ENCODE assay signal across 8 cellular contexts in the genomic region with DNA sequence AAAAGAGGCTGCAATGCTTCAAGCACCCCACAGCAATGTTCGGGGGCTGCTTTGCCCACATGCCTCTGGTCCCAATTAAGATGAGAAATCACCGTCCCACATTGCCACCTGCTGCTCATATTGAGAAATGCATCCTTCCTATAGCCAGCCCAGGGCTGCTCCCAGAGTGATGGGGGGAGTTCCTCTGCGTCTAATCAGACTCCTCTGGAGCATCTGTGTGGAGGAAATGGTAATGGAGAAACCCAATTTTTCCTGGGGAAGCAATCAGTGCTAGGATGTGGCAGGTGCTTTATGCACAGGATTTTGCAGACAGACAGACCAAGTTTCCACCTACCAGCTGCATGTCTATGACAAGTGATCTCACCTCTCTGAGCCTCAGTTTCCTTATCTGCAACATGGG. TPM values are rescaled to one million over a fixed set of nuclear protein-coding genes. Genes with fewer than 3 reads are reported as not detected.
DNase-seq lines count a peak whose midpoint lies in the region; ATAC-seq and TF ChIP-seq lines count a peak whose summit lies in the region.

No MANE protein-coding gene starts in this region.

- no peaks in the 10 kb centered on the region for H3K4me1 ChIP-seq in gastroesophageal sphincter

- no peaks in the 10 kb centered on the region for H3K9me3 ChIP-seq in gastroesophageal sphincter

- peak; percentile 76 for TF ChIP-seq CTCF in LNCaP clone FGC (IDR thresholded peaks at IDR 0.05; ENCODE audit: control insufficient read depth, extremely low read depth, insufficient read depth)
- TF ChIP-seq CTCF in RWPE1 (conservative IDR thresholded peaks at IDR 0.05; ENCODE audit: low read depth), result peak; percentile 98
- peak; percentile 73 to 88 (median 82) for TF ChIP-seq CTCF in gastroesophageal sphincter (IDR thresholded peaks at IDR 0.05)

- TF ChIP-seq POLR2A in gastroesophageal sphincter (IDR thresholded peaks at IDR 0.05), result no peak

- ATAC-seq in gastroesophageal sphincter, result peak; percentile 55
- no peak for ATAC-seq in GM18909 (IDR thresholded peaks at IDR 0.05; ENCODE audit: poor library complexity, unreplicated experiment)
- ATAC-seq in GM19328 (IDR thresholded peaks at IDR 0.05; ENCODE audit: unreplicated experiment), result no peak

- H3K27ac ChIP-seq in RWPE1 (no peak overlapping the region), gastroesophageal sphincter (no peak overlapping the region)

- POLR2A ChIA-PET in RWPE1 (lab: Yijun Ruan, JAX; ENCODE audit: low non-redundant PET), result no interaction called here

- H3K27me3 ChIP-seq in gastroesophageal sphincter, result no peaks in the 10 kb centered on the region

- intact Hi-C loops in posterior vena cava (cut with DNase I), result no loop called here

- 7% methylated on average over 2 of the region's 3 CpGs; no CpG with 5 or more reads in 1 of the 2 donors for WGBS in gastroesophageal sphincter (ENCODE audit: low coverage in 1 of 2), 2 donors

- CTCF ChIA-PET in RWPE1 (lab: Yijun Ruan, JAX), result interaction anchor here (0.5 to 2.0 kb wide), 14 partner anchors 8 to 358 kb away, joined by 3 to 18 read pairs (median 4); no protein-coding TSS in a partner anchor

- TF ChIP-seq EP300 in gastroesophageal sphincter (IDR thresholded peaks at IDR 0.05), result no peak

- H3K4me3 ChIP-seq in LNCaP clone FGC (ENCODE audit: low read depth, low read length) (no peak overlapping the region), gastroesophageal sphincter (no peak overlapping the region)

- peak; percentile 82 for DNase-seq in GM03348 (ENCODE audit: low spot score)
- DNase-seq in LNCaP clone FGC (ENCODE audit: low read depth), result no peak
- peak; percentile 91 for DNase-seq in RWPE1 (ENCODE audit: low spot score)
- DNase-seq in activated effector memory CD4-positive, alpha-beta T cell treated with anti-CD3 and anti-CD28 coated beads, Interleukin-2, amount 50 U/mL, for 16 hours, result peak; percentile 79
- peak; percentile 76 for DNase-seq in posterior vena cava (ENCODE audit: low spot score)

- H3K36me3 ChIP-seq in gastroesophageal sphincter, result peaks cover 0 to 65% of the 10 kb centered on the region in 2 donors

RNA-seq across cellular contexts. Expression of gene PTGIS, which starts 33.6 kb away (rescaled TPM):
- 100 to 1,000 TPM in 3 of 4 donors, 10 to 100 TPM in 1; 75.3 to 169 (median 137) TPM for total RNA-seq in gastroesophageal sphincter
- 100 to 1,000 TPM; 359 to 447 TPM for total RNA-seq in posterior vena cava

RNA-seq across cellular contexts. Expression of gene KCNB1, which starts 51.8 kb away (rescaled TPM):
- total RNA-seq in gastroesophageal sphincter, result 10 to 100 TPM; 26.3 to 44.1 (median 38.0) TPM
- 1 to 10 TPM; 1.6 to 9.7 TPM for total RNA-seq in posterior vena cava
